Comparison of ENCODE assay signal across 1 cellular context in the genomic region with DNA sequence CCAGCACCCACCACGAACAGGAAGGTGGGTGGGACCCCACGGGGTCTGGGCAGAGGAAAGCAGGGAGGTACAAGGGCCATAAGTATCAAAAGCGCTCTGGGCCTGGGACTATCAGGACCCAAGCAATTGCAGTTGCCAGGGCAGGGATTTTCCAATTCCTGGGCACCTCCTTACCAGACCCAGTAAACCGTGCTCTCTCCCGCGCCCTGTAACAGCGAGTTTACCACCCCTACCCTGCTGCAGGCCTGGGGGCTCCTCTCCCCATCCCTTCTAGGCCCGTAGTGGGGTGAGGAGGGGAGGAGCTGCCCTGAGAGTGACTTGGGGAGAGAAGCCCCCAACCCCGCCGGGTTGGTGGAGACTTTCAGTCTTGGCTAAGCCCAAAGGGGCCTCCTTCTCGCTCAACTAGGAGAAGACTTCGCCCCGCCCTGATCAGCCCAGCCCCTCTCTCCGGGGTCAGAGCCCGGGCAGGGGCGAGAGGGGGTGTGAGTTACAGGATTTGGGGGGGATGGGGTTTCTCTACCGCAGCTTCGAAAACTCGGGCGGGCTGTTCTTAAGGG.
TF ChIP-seq lines count a peak whose summit lies in the region.

No MANE protein-coding gene starts in this region.

TF ChIP-seq in GM12878, 131 proteins besides CTCF, POLR2A, EP300 and RAD21 (continued from another document):
- TF ChIP-seq, protein P1, sequence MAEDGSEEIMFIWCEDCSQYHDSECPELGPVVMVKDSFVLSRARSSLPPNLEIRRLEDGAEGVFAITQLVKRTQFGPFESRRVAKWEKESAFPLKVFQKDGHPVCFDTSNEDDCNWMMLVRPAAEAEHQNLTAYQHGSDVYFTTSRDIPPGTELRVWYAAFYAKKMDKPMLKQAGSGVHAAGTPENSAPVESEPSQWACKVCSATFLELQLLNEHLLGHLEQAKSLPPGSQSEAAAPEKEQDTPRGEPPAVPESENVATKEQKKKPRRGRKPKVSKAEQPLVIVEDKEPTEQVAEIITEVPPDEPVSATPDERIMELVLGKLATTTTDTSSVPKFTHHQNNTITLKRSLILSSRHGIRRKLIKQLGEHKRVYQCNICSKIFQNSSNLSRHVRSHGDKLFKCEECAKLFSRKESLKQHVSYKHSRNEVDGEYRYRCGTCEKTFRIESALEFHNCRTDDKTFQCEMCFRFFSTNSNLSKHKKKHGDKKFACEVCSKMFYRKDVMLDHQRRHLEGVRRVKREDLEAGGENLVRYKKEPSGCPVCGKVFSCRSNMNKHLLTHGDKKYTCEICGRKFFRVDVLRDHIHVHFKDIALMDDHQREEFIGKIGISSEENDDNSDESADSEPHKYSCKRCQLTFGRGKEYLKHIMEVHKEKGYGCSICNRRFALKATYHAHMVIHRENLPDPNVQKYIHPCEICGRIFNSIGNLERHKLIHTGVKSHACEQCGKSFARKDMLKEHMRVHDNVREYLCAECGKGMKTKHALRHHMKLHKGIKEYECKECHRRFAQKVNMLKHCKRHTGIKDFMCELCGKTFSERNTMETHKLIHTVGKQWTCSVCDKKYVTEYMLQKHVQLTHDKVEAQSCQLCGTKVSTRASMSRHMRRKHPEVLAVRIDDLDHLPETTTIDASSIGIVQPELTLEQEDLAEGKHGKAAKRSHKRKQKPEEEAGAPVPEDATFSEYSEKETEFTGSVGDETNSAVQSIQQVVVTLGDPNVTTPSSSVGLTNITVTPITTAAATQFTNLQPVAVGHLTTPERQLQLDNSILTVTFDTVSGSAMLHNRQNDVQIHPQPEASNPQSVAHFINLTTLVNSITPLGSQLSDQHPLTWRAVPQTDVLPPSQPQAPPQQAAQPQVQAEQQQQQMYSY (CRISPR knock-in tag; IDR thresholded peaks at IDR 0.05): no peak
- TF ChIP-seq, protein P2, sequence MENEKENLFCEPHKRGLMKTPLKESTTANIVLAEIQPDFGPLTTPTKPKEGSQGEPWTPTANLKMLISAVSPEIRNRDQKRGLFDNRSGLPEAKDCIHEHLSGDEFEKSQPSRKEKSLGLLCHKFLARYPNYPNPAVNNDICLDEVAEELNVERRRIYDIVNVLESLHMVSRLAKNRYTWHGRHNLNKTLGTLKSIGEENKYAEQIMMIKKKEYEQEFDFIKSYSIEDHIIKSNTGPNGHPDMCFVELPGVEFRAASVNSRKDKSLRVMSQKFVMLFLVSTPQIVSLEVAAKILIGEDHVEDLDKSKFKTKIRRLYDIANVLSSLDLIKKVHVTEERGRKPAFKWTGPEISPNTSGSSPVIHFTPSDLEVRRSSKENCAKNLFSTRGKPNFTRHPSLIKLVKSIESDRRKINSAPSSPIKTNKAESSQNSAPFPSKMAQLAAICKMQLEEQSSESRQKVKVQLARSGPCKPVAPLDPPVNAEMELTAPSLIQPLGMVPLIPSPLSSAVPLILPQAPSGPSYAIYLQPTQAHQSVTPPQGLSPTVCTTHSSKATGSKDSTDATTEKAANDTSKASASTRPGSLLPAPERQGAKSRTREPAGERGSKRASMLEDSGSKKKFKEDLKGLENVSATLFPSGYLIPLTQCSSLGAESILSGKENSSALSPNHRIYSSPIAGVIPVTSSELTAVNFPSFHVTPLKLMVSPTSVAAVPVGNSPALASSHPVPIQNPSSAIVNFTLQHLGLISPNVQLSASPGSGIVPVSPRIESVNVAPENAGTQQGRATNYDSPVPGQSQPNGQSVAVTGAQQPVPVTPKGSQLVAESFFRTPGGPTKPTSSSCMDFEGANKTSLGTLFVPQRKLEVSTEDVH (IDR thresholded peaks at IDR 0.05; ENCODE audit: low read depth, partially characterized antibody): no peak
- TF ChIP-seq MYB (IDR thresholded peaks at IDR 0.05; ENCODE audit: borderline replicate concordance, low read depth, low read length): no peak
